In the genomic region with DNA sequence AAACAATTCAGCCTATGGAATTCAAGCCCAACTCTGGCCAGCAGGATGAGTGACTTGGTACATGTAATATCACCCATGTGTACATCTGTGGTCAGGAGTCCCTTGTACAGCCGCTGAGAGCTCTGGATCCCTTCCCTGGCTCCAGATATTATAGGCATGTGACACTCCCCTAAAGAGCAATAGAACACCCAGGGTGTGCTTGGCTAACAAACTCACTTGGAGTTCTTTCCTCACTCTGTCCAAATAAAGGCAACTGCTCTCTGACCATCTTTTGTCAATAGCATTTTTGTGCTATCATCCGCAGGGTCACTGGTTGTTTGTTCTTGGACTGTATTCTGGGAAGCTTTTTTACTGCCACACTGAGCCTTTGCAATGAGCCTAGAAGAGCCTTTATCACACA, we compare ENCODE assay signal across 1 cellular context.
A peak's percentile ranks its signal among the peaks of the same experiment; 100 is the strongest.
TF ChIP-seq lines count a peak whose summit lies in the region.

No MANE protein-coding gene starts in this region.

TF ChIP-seq in HepG2, 621 proteins besides CTCF, POLR2A, EP300 and RAD21 (continued from another document and continues in another):
- TF ChIP-seq KIAA2018 (CRISPR knock-in tag; IDR thresholded peaks at IDR 0.05; ENCODE audit: borderline replicate concordance) (no peak), MEF2D (CRISPR knock-in tag; IDR thresholded peaks at IDR 0.05) (no peak), ATAD3A (CRISPR knock-in tag; IDR thresholded peaks at IDR 0.05) (no peak), SIX4 (CRISPR knock-in tag; IDR thresholded peaks at IDR 0.05) (no peak), SOX13 (IDR thresholded peaks at IDR 0.05) (peak; percentile 59), SOX13 (CRISPR knock-in tag; conservative IDR thresholded peaks at IDR 0.05 in 1 of 2, IDR thresholded peaks at IDR 0.05 in 1 of 2) (peak in 1 of 2 experiments; percentile 84; a peak in 2 of 4 replicates), CEBPZ (IDR thresholded peaks at IDR 0.05; ENCODE audit: low read length) (no peak), NFIB (CRISPR knock-in tag; IDR thresholded peaks at IDR 0.05; ENCODE audit: borderline replicate concordance) (no peak), MED1 (CRISPR knock-in tag; IDR thresholded peaks at IDR 0.05) (0 out of 2 replicates have a peak, but pooled peaks have one; percentile 26), SKI (IDR thresholded peaks at IDR 0.05; ENCODE audit: partially characterized antibody) (no peak), ZBTB43 (CRISPR knock-in tag; conservative IDR thresholded peaks at IDR 0.05) (no peak), DDIT3 (CRISPR knock-in tag; IDR thresholded peaks at IDR 0.05) (no peak), KLF15 (CRISPR knock-in tag; IDR thresholded peaks at IDR 0.05; ENCODE audit: borderline replicate concordance) (no peak), CBX2 (IDR thresholded peaks at IDR 0.05; ENCODE audit: low read depth, low read length) (no peak), CBX2 (CRISPR knock-in tag; IDR thresholded peaks at IDR 0.05; ENCODE audit: low read depth) (no peak), RBAK (CRISPR knock-in tag; IDR thresholded peaks at IDR 0.05) (no peak), RARA (CRISPR knock-in tag; IDR thresholded peaks at IDR 0.05) (no peak), FOXK1 (CRISPR knock-in tag; IDR thresholded peaks at IDR 0.05; ENCODE audit: borderline replicate concordance, low read depth) (no peak), ZNF282 (IDR thresholded peaks at IDR 0.05; ENCODE audit: partially characterized antibody) (no peak), SP2 (CRISPR knock-in tag; IDR thresholded peaks at IDR 0.05) (no peak), ISX (CRISPR knock-in tag; conservative IDR thresholded peaks at IDR 0.05) (no peak), ZNF576 (CRISPR knock-in tag; IDR thresholded peaks at IDR 0.05) (no peak), ZNF501 (CRISPR knock-in tag; IDR thresholded peaks at IDR 0.05) (no peak), JUN (CRISPR knock-in tag; IDR thresholded peaks at IDR 0.05) (no peak), POLR2AphosphoS5 (IDR thresholded peaks at IDR 0.05; ENCODE audit: low read depth, low read length) (no peak), MAF1 (CRISPR knock-in tag; IDR thresholded peaks at IDR 0.05; ENCODE audit: borderline replicate concordance) (no peak)
- TF ChIP-seq, protein P1, sequence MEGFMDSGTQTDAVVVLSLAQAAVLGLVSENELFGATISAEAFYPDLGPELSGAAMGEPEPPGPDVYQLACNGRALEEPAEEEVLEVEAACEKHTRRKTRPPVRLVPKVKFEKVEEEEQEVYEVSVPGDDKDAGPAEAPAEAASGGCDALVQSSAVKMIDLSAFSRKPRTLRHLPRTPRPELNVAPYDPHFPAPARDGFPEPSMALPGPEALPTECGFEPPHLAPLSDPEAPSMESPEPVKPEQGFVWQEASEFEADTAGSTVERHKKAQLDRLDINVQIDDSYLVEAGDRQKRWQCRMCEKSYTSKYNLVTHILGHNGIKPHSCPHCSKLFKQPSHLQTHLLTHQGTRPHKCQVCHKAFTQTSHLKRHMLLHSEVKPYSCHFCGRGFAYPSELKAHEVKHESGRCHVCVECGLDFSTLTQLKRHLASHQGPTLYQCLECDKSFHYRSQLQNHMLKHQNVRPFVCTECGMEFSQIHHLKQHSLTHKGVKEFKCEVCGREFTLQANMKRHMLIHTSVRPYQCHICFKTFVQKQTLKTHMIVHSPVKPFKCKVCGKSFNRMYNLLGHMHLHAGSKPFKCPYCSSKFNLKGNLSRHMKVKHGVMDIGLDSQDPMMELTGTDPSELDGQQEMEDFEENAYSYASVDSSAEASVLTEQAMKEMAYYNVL (CRISPR knock-in tag; IDR thresholded peaks at IDR 0.05; ENCODE audit: borderline replicate concordance): peak; percentile 47; the same call in 1 of the 2 replicates
- TF ChIP-seq, protein P2, sequence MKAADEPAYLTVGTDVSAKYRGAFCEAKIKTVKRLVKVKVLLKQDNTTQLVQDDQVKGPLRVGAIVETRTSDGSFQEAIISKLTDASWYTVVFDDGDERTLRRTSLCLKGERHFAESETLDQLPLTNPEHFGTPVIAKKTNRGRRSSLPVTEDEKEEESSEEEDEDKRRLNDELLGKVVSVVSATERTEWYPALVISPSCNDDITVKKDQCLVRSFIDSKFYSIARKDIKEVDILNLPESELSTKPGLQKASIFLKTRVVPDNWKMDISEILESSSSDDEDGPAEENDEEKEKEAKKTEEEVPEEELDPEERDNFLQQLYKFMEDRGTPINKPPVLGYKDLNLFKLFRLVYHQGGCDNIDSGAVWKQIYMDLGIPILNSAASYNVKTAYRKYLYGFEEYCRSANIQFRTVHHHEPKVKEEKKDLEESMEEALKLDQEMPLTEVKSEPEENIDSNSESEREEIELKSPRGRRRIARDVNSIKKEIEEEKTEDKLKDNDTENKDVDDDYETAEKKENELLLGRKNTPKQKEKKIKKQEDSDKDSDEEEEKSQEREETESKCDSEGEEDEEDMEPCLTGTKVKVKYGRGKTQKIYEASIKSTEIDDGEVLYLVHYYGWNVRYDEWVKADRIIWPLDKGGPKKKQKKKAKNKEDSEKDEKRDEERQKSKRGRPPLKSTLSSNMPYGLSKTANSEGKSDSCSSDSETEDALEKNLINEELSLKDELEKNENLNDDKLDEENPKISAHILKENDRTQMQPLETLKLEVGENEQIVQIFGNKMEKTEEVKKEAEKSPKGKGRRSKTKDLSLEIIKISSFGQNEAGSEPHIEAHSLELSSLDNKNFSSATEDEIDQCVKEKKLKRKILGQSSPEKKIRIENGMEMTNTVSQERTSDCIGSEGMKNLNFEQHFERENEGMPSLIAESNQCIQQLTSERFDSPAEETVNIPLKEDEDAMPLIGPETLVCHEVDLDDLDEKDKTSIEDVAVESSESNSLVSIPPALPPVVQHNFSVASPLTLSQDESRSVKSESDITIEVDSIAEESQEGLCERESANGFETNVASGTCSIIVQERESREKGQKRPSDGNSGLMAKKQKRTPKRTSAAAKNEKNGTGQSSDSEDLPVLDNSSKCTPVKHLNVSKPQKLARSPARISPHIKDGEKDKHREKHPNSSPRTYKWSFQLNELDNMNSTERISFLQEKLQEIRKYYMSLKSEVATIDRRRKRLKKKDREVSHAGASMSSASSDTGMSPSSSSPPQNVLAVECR (CRISPR knock-in tag; IDR thresholded peaks at IDR 0.05; ENCODE audit: borderline replicate concordance): no peak; the same call in 1 of the 2 replicates
- TF ChIP-seq, protein P3, sequence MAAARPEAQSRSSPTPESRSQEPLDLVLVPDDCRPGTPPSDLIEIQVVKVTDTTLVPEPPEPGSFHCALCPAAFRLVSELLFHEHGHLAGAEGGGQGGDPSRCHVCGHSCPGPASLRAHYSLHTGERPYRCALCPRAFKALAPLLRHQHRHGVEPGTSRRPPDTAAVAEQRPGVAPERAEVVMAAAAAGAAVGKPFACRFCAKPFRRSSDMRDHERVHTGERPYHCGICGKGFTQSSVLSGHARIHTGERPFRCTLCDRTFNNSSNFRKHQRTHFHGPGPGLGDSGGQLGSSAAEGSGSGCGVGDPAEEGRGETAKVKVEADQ (CRISPR knock-in tag; IDR thresholded peaks at IDR 0.05; ENCODE audit: borderline replicate concordance): no peak
- TF ChIP-seq, protein P4, sequence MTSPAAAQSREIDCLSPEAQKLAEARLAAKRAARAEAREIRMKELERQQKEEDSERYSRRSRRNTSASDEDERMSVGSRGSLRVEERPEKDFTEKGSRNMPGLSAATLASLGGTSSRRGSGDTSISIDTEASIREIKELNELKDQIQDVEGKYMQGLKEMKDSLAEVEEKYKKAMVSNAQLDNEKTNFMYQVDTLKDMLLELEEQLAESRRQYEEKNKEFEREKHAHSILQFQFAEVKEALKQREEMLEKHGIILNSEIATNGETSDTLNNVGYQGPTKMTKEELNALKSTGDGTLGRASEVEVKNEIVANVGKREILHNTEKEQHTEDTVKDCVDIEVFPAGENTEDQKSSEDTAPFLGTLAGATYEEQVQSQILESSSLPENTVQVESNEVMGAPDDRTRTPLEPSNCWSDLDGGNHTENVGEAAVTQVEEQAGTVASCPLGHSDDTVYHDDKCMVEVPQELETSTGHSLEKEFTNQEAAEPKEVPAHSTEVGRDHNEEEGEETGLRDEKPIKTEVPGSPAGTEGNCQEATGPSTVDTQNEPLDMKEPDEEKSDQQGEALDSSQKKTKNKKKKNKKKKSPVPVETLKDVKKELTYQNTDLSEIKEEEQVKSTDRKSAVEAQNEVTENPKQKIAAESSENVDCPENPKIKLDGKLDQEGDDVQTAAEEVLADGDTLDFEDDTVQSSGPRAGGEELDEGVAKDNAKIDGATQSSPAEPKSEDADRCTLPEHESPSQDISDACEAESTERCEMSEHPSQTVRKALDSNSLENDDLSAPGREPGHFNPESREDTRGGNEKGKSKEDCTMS (CRISPR knock-in tag; conservative IDR thresholded peaks at IDR 0.05): no peak
